In genomic region chr14:104937694-104938365, GRCh38 we compare ENCODE assay signal across 20 cellular contexts. TPM values are rescaled to one million over a fixed set of nuclear protein-coding genes. Genes with fewer than 3 reads are reported as not detected.
"Had no signal": no experiment of that assay in that cellular context is flagged by ENCODE, and none has a peak within 500 bp of the region (broad histone marks: within the 10 kb centered on the region; RNA-seq: fewer than 3 reads in every experiment).

No MANE protein-coding gene starts in this region.

- ATAC-seq: body of pancreas, esophagus mucosa, right cardiac atrium, T-helper 17 cell, upper lobe of right lung had no signal

- H3K9ac ChIP-seq: parathyroid adenoma had no signal

- H3K4me3 ChIP-seq: body of pancreas, hepatocyte, left ventricle myocardium inferior, upper lobe of right lung had no signal

- H3K4me1 ChIP-seq: upper lobe of right lung had no signal

- H2AFZ ChIP-seq: hepatocyte, parathyroid adenoma had no signal

- H3K27ac Mint-ChIP-seq: activated CD4-positive, alpha-beta memory T cell treated with anti-CD3 and anti-CD28 coated beads for 36 hours; dendritic cell treated with granulocyte-macrophage colony-stimulating factor and Interleukin-4, amounts not matched to agents 40 ng/mL and 50 ng/mL, for 4 days; nephron; T-helper 17 cell had no signal

- H3K4me2 ChIP-seq: hepatocyte had no signal

- H3K9me3 Mint-ChIP-seq: activated CD4-positive, alpha-beta memory T cell treated with anti-CD3 and anti-CD28 coated beads for 36 hours; dendritic cell treated with granulocyte-macrophage colony-stimulating factor and Interleukin-4, amounts not matched to agents 40 ng/mL and 50 ng/mL, for 4 days; nephron had no signal

- H3K4me3 Mint-ChIP-seq: activated CD4-positive, alpha-beta memory T cell treated with anti-CD3 and anti-CD28 coated beads for 36 hours; dendritic cell treated with granulocyte-macrophage colony-stimulating factor and Interleukin-4, amounts not matched to agents 40 ng/mL and 50 ng/mL, for 4 days; nephron; T-helper 17 cell had no signal

- H3K36me3 Mint-ChIP-seq: activated CD4-positive, alpha-beta memory T cell treated with anti-CD3 and anti-CD28 coated beads for 36 hours had no signal

- DNase-seq: activated CD4-positive, alpha-beta memory T cell treated with anti-CD3 and anti-CD28 coated beads for 36 hours; activated CD4-positive, alpha-beta T cell treated with anti-CD3 and anti-CD28 coated beads for 48 hours; activated naive CD4-positive, alpha-beta T cell treated with anti-CD3 and anti-CD28 coated beads, Interleukin-2, amount 50 U/mL, for 16 hours; activated T-cell treated with anti-CD3 and anti-CD28 coated beads for 4 hours; anterior cingulate cortex; body of pancreas; effector CD4-positive, alpha-beta T cell; kidney glomerular epithelial cell; left ventricle myocardium inferior; stimulated activated CD4-positive, alpha-beta T cell treated with anti-CD3 and anti-CD28 coated beads, Interleukin-4, amount 100 ng/mL, for 24 hours; stimulated activated naive CD4-positive, alpha-beta T cell treated with Interleukin-2 at 50 U/mL for 16 hours; T-helper 17 cell; upper lobe of right lung had no signal

- H3K27me3 ChIP-seq: body of pancreas, upper lobe of right lung had no signal

- H3K27ac ChIP-seq: body of pancreas, hepatocyte, left ventricle myocardium inferior, parathyroid adenoma, upper lobe of right lung had no signal

- H3K9me3 ChIP-seq: body of pancreas, left ventricle myocardium inferior, upper lobe of right lung had no signal

- H3K79me2 ChIP-seq: hepatocyte, parathyroid adenoma had no signal

- H3K36me3 ChIP-seq: left ventricle myocardium inferior, upper lobe of right lung had no signal

RNA-seq across cellular contexts. Expression of gene PLD4, which starts 13.2 kb away (rescaled TPM):
- total RNA-seq: activated CD4-positive, alpha-beta memory T cell treated with anti-CD3 and anti-CD28 coated beads for 36 hours; body of pancreas; hepatocyte; myocyte had no signal

RNA-seq across cellular contexts. Expression of gene AHNAK2, which starts 40.3 kb away (rescaled TPM):
- total RNA-seq: T-helper 17 cell had no signal
